Comparison of ENCODE assay signal across 16 cellular contexts in the genomic region with DNA sequence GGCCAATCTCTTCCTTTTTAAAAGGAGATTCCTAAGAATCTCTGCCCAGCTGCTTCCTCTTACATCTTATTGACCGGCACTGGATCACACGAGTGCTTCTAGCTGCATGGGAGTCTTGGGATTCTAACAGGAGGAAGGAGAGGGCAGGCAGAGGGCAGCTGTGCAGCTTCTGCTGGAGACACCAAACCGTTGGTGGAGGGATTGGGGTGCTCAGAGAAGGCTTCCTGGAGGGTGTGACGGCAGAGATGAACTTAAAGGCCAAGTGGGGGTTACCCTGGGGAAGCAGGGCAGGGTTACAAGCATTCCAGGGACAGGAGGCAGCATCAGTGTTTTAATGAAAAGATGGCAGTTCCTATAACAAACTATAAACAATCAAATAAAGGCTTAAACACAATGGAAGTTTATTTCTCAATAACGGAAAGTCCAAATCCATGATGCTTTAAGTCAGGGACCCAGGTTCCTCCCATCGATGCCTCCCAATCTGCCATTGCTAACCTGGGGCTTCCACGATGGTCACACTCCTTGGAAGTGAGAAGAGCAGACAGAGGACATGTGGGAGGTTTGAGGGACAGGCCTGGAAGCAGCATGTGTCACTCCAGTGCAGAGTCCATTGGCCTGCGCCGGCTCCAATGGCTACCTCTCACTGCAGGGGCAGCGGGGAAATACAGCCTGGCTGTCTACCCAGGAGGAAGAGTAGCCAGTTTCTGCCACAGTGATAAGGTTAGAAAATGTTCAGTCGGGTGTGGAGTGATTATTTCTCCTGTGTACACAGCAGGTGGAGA.
"Had no signal": no experiment of that assay in that cellular context is flagged by ENCODE, and none has a peak within 500 bp of the region (broad histone marks: within the 10 kb centered on the region; RNA-seq: fewer than 3 reads in every experiment).

No MANE protein-coding gene starts in this region.

- H3K36me3 ChIP-seq: pancreas had no signal

- H3K4me3 Mint-ChIP-seq: activated naive CD8-positive, alpha-beta T cell treated with anti-CD3 and anti-CD28 coated beads for 36 hours; brain; central memory CD8-positive, alpha-beta T cell; effector memory CD8-positive, alpha-beta T cell; naive B cell; stimulated activated naive B cell treated with anti-CD40 and anti-IgM and Interleukin-4, amounts not matched to agents 10 μg/mL and 1 μg/mL and 100 μg/mL, for 72 hours had no signal

- H3K27ac ChIP-seq: epithelial cell of prostate, pancreas had no signal

- H3K4me3 ChIP-seq: pancreas had no signal

- DNase-seq: activated CD4-positive, alpha-beta T cell treated with anti-CD3 and anti-CD28 coated beads, Interleukin-2, amount 50 U/mL, for 4 hours; activated CD4-positive, CD25-positive, alpha-beta regulatory T cell treated with anti-CD3 and anti-CD28 coated beads, Interleukin-2, amount 50 U/mL, for 72 hours; activated naive CD8-positive, alpha-beta T cell treated with anti-CD3 and anti-CD28 coated beads for 36 hours; amygdala; cortex of kidney; effector memory CD8-positive, alpha-beta T cell; naive B cell; pancreas; stimulated activated CD4-positive, alpha-beta T cell treated with anti-CD3 and anti-CD28 coated beads, Interleukin-15, amount 100 ng/mL, for 24 hours; stimulated activated CD4-positive, alpha-beta T cell treated with anti-CD3 and anti-CD28 coated beads, Interleukin-4, amount 100 ng/mL, for 1 hour; stimulated activated naive B cell treated with anti-CD40 and anti-IgM and Interleukin-4, amounts not matched to agents 10 μg/mL and 1 μg/mL and 100 μg/mL, for 72 hours; SW 1271; trophoblast cell had no signal

- H3K27ac Mint-ChIP-seq: activated naive CD8-positive, alpha-beta T cell treated with anti-CD3 and anti-CD28 coated beads for 36 hours; brain; effector memory CD8-positive, alpha-beta T cell; naive B cell; stimulated activated naive B cell treated with anti-CD40 and anti-IgM and Interleukin-4, amounts not matched to agents 10 μg/mL and 1 μg/mL and 100 μg/mL, for 72 hours had no signal

- H3K27me3 ChIP-seq: pancreas had no signal

- H3K36me3 Mint-ChIP-seq: activated naive CD8-positive, alpha-beta T cell treated with anti-CD3 and anti-CD28 coated beads for 36 hours; naive B cell; stimulated activated naive B cell treated with anti-CD40 and anti-IgM and Interleukin-4, amounts not matched to agents 10 μg/mL and 1 μg/mL and 100 μg/mL, for 72 hours had no signal

- H3K4me1 Mint-ChIP-seq: activated naive CD8-positive, alpha-beta T cell treated with anti-CD3 and anti-CD28 coated beads for 36 hours; central memory CD8-positive, alpha-beta T cell; naive B cell; stimulated activated naive B cell treated with anti-CD40 and anti-IgM and Interleukin-4, amounts not matched to agents 10 μg/mL and 1 μg/mL and 100 μg/mL, for 72 hours had no signal

- H3K9me3 Mint-ChIP-seq: activated naive CD8-positive, alpha-beta T cell treated with anti-CD3 and anti-CD28 coated beads for 36 hours; central memory CD8-positive, alpha-beta T cell; effector memory CD8-positive, alpha-beta T cell; stimulated activated naive B cell treated with anti-CD40 and anti-IgM and Interleukin-4, amounts not matched to agents 10 μg/mL and 1 μg/mL and 100 μg/mL, for 72 hours had no signal

- ATAC-seq: effector memory CD8-positive, alpha-beta T cell; pancreas; stimulated activated naive B cell treated with anti-CD40 and anti-IgM and Interleukin-4, amounts not matched to agents 10 μg/mL and 1 μg/mL and 100 μg/mL, for 72 hours had no signal

- H3K4me1 ChIP-seq: pancreas had no signal

- H3K27me3 Mint-ChIP-seq: activated naive CD8-positive, alpha-beta T cell treated with anti-CD3 and anti-CD28 coated beads for 36 hours; brain had no signal

- H3K9me3 ChIP-seq: pancreas had no signal
